31 cellular contexts compared by ENCODE assay signal in genomic region chr3:175746308-175746707, GRCh38.
"Had no signal": no experiment of that assay in that cellular context is flagged by ENCODE, and none has a peak within 500 bp of the region (broad histone marks: within the 10 kb centered on the region; RNA-seq: fewer than 3 reads in every experiment).

No MANE protein-coding gene starts in this region.

- H3K4me1 ChIP-seq: ascending aorta, SJCRH30 had no signal

- H3K9ac ChIP-seq: KMS-11 had no signal

- H3K36me3 ChIP-seq: ascending aorta, cardiac muscle cell, SJCRH30 had no signal

- DNase-seq: activated B cell treated with CpG ODN at 0.5 μM for 24 hours; activated CD4-positive, alpha-beta T cell treated with anti-CD3 and anti-CD28 coated beads for 4 hours; activated CD4-positive, alpha-beta T cell treated with anti-CD3 and anti-CD28 coated beads, Interleukin-2, amount 50 U/mL, for 4 hours; activated CD4-positive, CD25-positive, alpha-beta regulatory T cell treated with anti-CD3 and anti-CD28 coated beads, Interleukin-2, amount 50 U/mL, for 72 hours; activated CD8-positive, alpha-beta T cell treated with anti-CD3 and anti-CD28 coated beads for 36 hours; activated effector memory CD4-positive, alpha-beta T cell treated with anti-CD3 and anti-CD28 coated beads, Interleukin-2, amount 50 U/mL, for 16 hours; activated naive CD4-positive, alpha-beta T cell; activated naive CD8-positive, alpha-beta T cell treated with anti-CD3 and anti-CD28 coated beads, Interleukin-2, amount 10 ng/mL, durations not matched to agents 7 days and 5 days; activated T-cell treated with anti-CD3 and anti-CD28 coated beads, Interleukin-2, amount 50 U/mL, for 1 hour; activated T-cell treated with anti-CD3 and anti-CD28 coated beads, Interleukin-2, amount 50 U/mL, for 72 hours; amygdala; MM.1S; MV-4-11; NCI-H1092; NCI-H1436 treated with DMSO at 0.1 percent for 48 hours; NCI-H1694 treated with DMSO at 0.1 percent for 48 hours; NCI-H2029 treated with DMSO at 0.1 percent for 48 hours; NCI-H2107; NCI-H2227 treated with DMSO at 0.1 percent for 48 hours; NCI-H446; NCI-H524; SHP77; SJCRH30; SW 1271; T-helper 1 cell; T-helper 2 cell; T-helper 9 cell had no signal

- H3K27ac ChIP-seq: ascending aorta, cardiac muscle cell, KMS-11, SJCRH30, VCaP had no signal

- H3K27me3 ChIP-seq: ascending aorta, cardiac muscle cell, SJCRH30 had no signal

- H3K4me2 ChIP-seq: KMS-11 had no signal

- H3K9me3 ChIP-seq: ascending aorta, SJCRH30 had no signal

- H3K4me3 ChIP-seq: ascending aorta, cardiac muscle cell, SJCRH30 had no signal
